Comparison of ENCODE assay signal across 26 cellular contexts in the genomic region with DNA sequence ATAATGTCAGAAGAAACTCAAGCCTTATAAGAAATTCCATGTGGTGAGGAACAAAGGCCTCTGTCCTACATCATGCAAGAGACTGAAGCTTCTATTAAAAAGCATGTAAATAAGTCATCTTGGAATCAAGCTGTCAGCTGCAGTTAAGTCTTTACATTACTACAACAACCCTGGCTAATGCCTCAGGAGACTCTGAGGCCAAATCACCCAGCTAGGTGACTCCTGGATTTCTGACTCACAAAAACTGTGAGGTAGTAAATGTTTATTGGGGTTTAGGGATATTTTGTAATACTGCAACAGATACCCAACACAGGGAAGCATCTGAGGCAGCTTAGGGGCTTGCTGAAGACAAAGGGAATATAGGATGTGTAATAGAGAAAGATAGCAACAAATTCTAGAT.
"Had no signal": no experiment of that assay in that cellular context is flagged by ENCODE, and none has a peak within 500 bp of the region (broad histone marks: within the 10 kb centered on the region; RNA-seq: fewer than 3 reads in every experiment).

No MANE protein-coding gene starts in this region.

- DNase-seq: kidney glomerular epithelial cell; left cardiac atrium; left lung; lower lobe of right lung; mesendoderm; midbrain; mucosa of descending colon; naive thymus-derived CD4-positive, alpha-beta T cell; ovary; right lobe of liver; stimulated activated CD4-positive, alpha-beta T cell treated with anti-CD3 and anti-CD28 coated beads, Interleukin-1b, Interleukin-23, amount 100 ng/mL, for 48 hours; stimulated activated CD4-positive, alpha-beta T cell treated with anti-CD3 and anti-CD28 coated beads, Interleukin-2, amount 100 ng/mL, for 48 hours; stimulated activated CD4-positive, alpha-beta T cell treated with anti-CD3 and anti-CD28 coated beads, Interleukin-4, amount 100 ng/mL, for 4 hours; stimulated activated CD8-positive, alpha-beta memory T cell treated with anti-CD3 and anti-CD28 coated beads, Interleukin-4, amount 100 ng/mL, for 48 hours; stimulated activated naive CD8-positive, alpha-beta T cell treated with anti-CD3 and anti-CD28 coated beads, Interleukin-15, Interleukin-2, amounts not matched to agents 100 U/mL and 50 U/mL, for 24 hours; stomach; testis; thyroid gland; transverse colon; upper lobe of left lung had no signal

- H3K4me2 ChIP-seq: smooth muscle cell had no signal

- H3K27me3 Mint-ChIP-seq: naive thymus-derived CD4-positive, alpha-beta T cell; natural killer cell treated with Interleukin-12 subunit alpha and Interleukin-12 subunit beta and Interleukin-15 and Interleukin-18, amount 100 ng/mL, for 72 hours; stimulated activated memory B cell treated with anti-CD40 and anti-IgM and Interleukin-4, amounts not matched to agents 10 μg/mL and 1 μg/mL and 100 μg/mL, for 72 hours had no signal

- H3K27ac Mint-ChIP-seq: naive thymus-derived CD4-positive, alpha-beta T cell; natural killer cell treated with Interleukin-12 subunit alpha and Interleukin-12 subunit beta and Interleukin-15 and Interleukin-18, amount 100 ng/mL, for 72 hours; progenitor cell of endocrine pancreas; stimulated activated memory B cell treated with anti-CD40 and anti-IgM and Interleukin-4, amounts not matched to agents 10 μg/mL and 1 μg/mL and 100 μg/mL, for 72 hours had no signal

- H3K4me1 Mint-ChIP-seq: naive thymus-derived CD4-positive, alpha-beta T cell; stimulated activated memory B cell treated with anti-CD40 and anti-IgM and Interleukin-4, amounts not matched to agents 10 μg/mL and 1 μg/mL and 100 μg/mL, for 72 hours had no signal

- ATAC-seq: left cardiac atrium; left lung; lower lobe of right lung; mucosa of descending colon; naive thymus-derived CD4-positive, alpha-beta T cell; natural killer cell treated with Interleukin-12 subunit alpha and Interleukin-12 subunit beta and Interleukin-15 and Interleukin-18, amount 100 ng/mL, for 72 hours; right lobe of liver; stimulated activated memory B cell treated with anti-CD40 and anti-IgM and Interleukin-4, amounts not matched to agents 10 μg/mL and 1 μg/mL and 100 μg/mL, for 72 hours; stimulated activated naive CD8-positive, alpha-beta T cell treated with anti-CD3 and anti-CD28 coated beads, Interleukin-15, Interleukin-2, amounts not matched to agents 100 U/mL and 50 U/mL, for 24 hours had no signal

- H3K36me3 Mint-ChIP-seq: naive thymus-derived CD4-positive, alpha-beta T cell; natural killer cell treated with Interleukin-12 subunit alpha and Interleukin-12 subunit beta and Interleukin-15 and Interleukin-18, amount 100 ng/mL, for 72 hours; stimulated activated memory B cell treated with anti-CD40 and anti-IgM and Interleukin-4, amounts not matched to agents 10 μg/mL and 1 μg/mL and 100 μg/mL, for 72 hours had no signal

- H3K9me3 ChIP-seq: left lung, lower lobe of right lung, mucosa of descending colon, ovary, right atrium auricular region, right lobe of liver, stomach, testis, thyroid gland, transverse colon, upper lobe of left lung, vagina had no signal

- H3K36me3 ChIP-seq: left lung, lower lobe of right lung, ovary, right atrium auricular region, right lobe of liver, stomach, thyroid gland, transverse colon, upper lobe of left lung, vagina had no signal

- H3K27me3 ChIP-seq: left lung, ovary, right atrium auricular region, right lobe of liver, stomach, testis, thyroid gland, transverse colon, upper lobe of left lung, vagina had no signal

- H3K4me3 ChIP-seq: left lung, lower lobe of right lung, mucosa of descending colon, ovary, right atrium auricular region, right lobe of liver, smooth muscle cell, stomach, testis, thyroid gland, transverse colon, upper lobe of left lung, vagina had no signal

- H3K4me1 ChIP-seq: left lung, lower lobe of right lung, right atrium auricular region, right lobe of liver, stomach, testis, thyroid gland, transverse colon, upper lobe of left lung, vagina had no signal

- H3K27ac ChIP-seq: left lung, lower lobe of right lung, ovary, right atrium auricular region, right lobe of liver, stomach, testis, thyroid gland, transverse colon, upper lobe of left lung, vagina had no signal

- H3K4me3 Mint-ChIP-seq: naive thymus-derived CD4-positive, alpha-beta T cell; natural killer cell treated with Interleukin-12 subunit alpha and Interleukin-12 subunit beta and Interleukin-15 and Interleukin-18, amount 100 ng/mL, for 72 hours; stimulated activated memory B cell treated with anti-CD40 and anti-IgM and Interleukin-4, amounts not matched to agents 10 μg/mL and 1 μg/mL and 100 μg/mL, for 72 hours had no signal
